Comparison of ENCODE assay signal across 17 cellular contexts in genomic region chr7:33979807-33980355, GRCh38.
DNase-seq lines count a peak whose midpoint lies in the region; ATAC-seq and TF ChIP-seq lines count a peak whose summit lies in the region.
"Had no signal": no experiment of that assay in that cellular context is flagged by ENCODE, and none has a peak within 500 bp of the region (broad histone marks: within the 10 kb centered on the region; RNA-seq: fewer than 3 reads in every experiment).

No MANE protein-coding gene starts in this region.

- H3K27ac ChIP-seq in A673 (ENCODE audit: low read depth, low read length, poor library complexity, severe bottlenecking) (no peak overlapping the region), thyroid gland (no peak overlapping the region)
- H3K27ac ChIP-seq: BLaER1, sigmoid colon had no signal

- 76 to 81% methylated on average over 8 of the region's 8 CpGs for WGBS in thyroid gland, 2 donors

- no TSS peak for BruUV-seq in A673 (replicated peaks; lab: Mats Ljungman, UMichigan)

- no peaks in the 10 kb centered on the region for H3K36me3 ChIP-seq in A673 (ENCODE audit: insufficient read depth, low read length, poor library complexity, severe bottlenecking)
- peaks cover 32% of the 10 kb centered on the region for H3K36me3 ChIP-seq in adipocyte (ENCODE audit: control insufficient read depth, insufficient read depth, low read length, severe bottlenecking)
- no peaks in the 10 kb centered on the region for H3K36me3 ChIP-seq in thyroid gland
- H3K36me3 ChIP-seq: BLaER1, sigmoid colon had no signal

- H3K9me3 ChIP-seq in A673 (ENCODE audit: low read depth, low read length, poor library complexity, severe bottlenecking): no peaks in the 10 kb centered on the region
- no peaks in the 10 kb centered on the region for H3K9me3 ChIP-seq in adipocyte (ENCODE audit: control insufficient read depth, low read length)
- H3K9me3 ChIP-seq in thyroid gland: no peaks in the 10 kb centered on the region
- H3K9me3 ChIP-seq: BLaER1, sigmoid colon had no signal

- DNase-seq in A673 (ENCODE audit: low spot score) (peak; percentile 68), HFF-Myc (ENCODE audit: extremely low read depth, low read depth) (peak; percentile 63), adipocyte (ENCODE audit: low read depth) (peak; percentile 73), hepatic stellate cell (ENCODE audit: low spot score) (peak; percentile 60), MV-4-11 (lab: John Stamatoyannopoulos, UW) (no peak), thyroid gland (no peak), NAMALWA (ENCODE audit: low spot score) (no peak)
- DNase-seq: activated CD8-positive, alpha-beta T cell treated with anti-CD3 and anti-CD28 coated beads for 36 hours; activated naive CD4-positive, alpha-beta T cell treated with anti-CD3 and anti-CD28 coated beads, Interleukin-2, amount 50 U/mL, for 16 hours; effector CD4-positive, alpha-beta T cell; GOT3; hypothalamus; NCI-H2029; sigmoid colon; T-helper 17 cell had no signal

- TF ChIP-seq CTCF in A673 (conservative IDR thresholded peaks at IDR 0.05; ENCODE audit: low read depth, low read length) (no peak), HFF-Myc (IDR thresholded peaks at IDR 0.05; ENCODE audit: low read depth, low read length, missing control alignments) (no peak), thyroid gland (IDR thresholded peaks at IDR 0.05) (no peak)

- H3K27me3 ChIP-seq in A673 (replicated peaks; ENCODE audit: insufficient read depth, low read depth, low read length, poor library complexity): no peaks in the 10 kb centered on the region
- H3K27me3 ChIP-seq in adipocyte (replicated peaks; ENCODE audit: control insufficient read depth, insufficient read depth, low read length): no peaks in the 10 kb centered on the region
- H3K27me3 ChIP-seq in thyroid gland: no peaks in the 10 kb centered on the region
- H3K27me3 ChIP-seq: BLaER1, sigmoid colon had no signal

- TF ChIP-seq POLR2A in thyroid gland (IDR thresholded peaks at IDR 0.05): no peak

- POLR2A ChIA-PET in A673 (lab: Charles Lee; ENCODE audit: low non-redundant PET): no interaction called here

- H3K4me3 ChIP-seq in A673 (ENCODE audit: low read depth, low read length, poor library complexity, severe bottlenecking) (no peak overlapping the region), HFF-Myc (replicated peaks; ENCODE audit: low read depth, low read length) (no peak overlapping the region), adipocyte (ENCODE audit: low read length) (no peak overlapping the region), thyroid gland (replicated peaks in 1 of 3) (no peak overlapping the region)
- H3K4me3 ChIP-seq: BLaER1, sigmoid colon had no signal

- CTCF ChIA-PET in A673 (lab: Charles Lee): no interaction called here

- ATAC-seq in HG03175 (IDR thresholded peaks at IDR 0.05; ENCODE audit: unreplicated experiment): no peak
- ATAC-seq: activated CD8-positive, alpha-beta T cell treated with anti-CD3 and anti-CD28 coated beads for 36 hours; T-helper 17 cell had no signal

- intact Hi-C loops in A673 (cut with micrococcal nuclease; ENCODE audit: unreplicated experiment) (loop anchor here (10.0 kb wide), 2 partner anchors 65 to 175 kb away; no protein-coding TSS in a partner anchor), thyroid gland (cut with DNase I) (no loop called here)

- peak overlapping the region; percentile 81 for H3K9ac ChIP-seq in adipocyte (ENCODE audit: low read length)
- H3K9ac ChIP-seq: BLaER1 had no signal

- H3K4me1 ChIP-seq in A673 (ENCODE audit: insufficient read depth, low read length, poor library complexity, severe bottlenecking): peaks cover 44% of the 10 kb centered on the region
- peaks cover 42% of the 10 kb centered on the region for H3K4me1 ChIP-seq in adipocyte (ENCODE audit: control insufficient read depth, insufficient read depth, low read length)
- H3K4me1 ChIP-seq in thyroid gland: no peaks in the 10 kb centered on the region
- H3K4me1 ChIP-seq: BLaER1, sigmoid colon had no signal

Comparison
In these comparisons a context has a peak if more than half of its experiments do, and no peak if none do; other contexts are left out.
1. DNase-seq: peak in A673 (single experiment), HFF-Myc (single experiment), adipocyte (single experiment) and hepatic stellate cell (single experiment); none in MV-4-11 (single experiment), thyroid gland (0 of 2) and NAMALWA (single experiment).